Comparison of ENCODE assay signal across 10 cellular contexts in genomic region chr3:101803939-101804338, GRCh38. TPM values are rescaled to one million over a fixed set of nuclear protein-coding genes. Genes with fewer than 3 reads are reported as not detected.
DNase-seq lines count a peak whose midpoint lies in the region; ATAC-seq and TF ChIP-seq lines count a peak whose summit lies in the region.
"Had no signal": no experiment of that assay in that cellular context is flagged by ENCODE, and none has a peak within 500 bp of the region (broad histone marks: within the 10 kb centered on the region; RNA-seq: fewer than 3 reads in every experiment).

No MANE protein-coding gene starts in this region.

- TF ChIP-seq CTCF in CD14-positive monocyte (IDR thresholded peaks at IDR 0.05) (no peak), MCF 10A (IDR thresholded peaks at IDR 0.05; ENCODE audit: unreplicated experiment) (no peak)

- H3K27me3 Mint-ChIP-seq in T-helper 1 cell treated with Interleukin-12 subunit alpha and Interleukin-12 subunit beta and Interleukin-4 antibody, amounts not matched to agents 30 μg/mL and 1 μg/mL, for 36 hours (ENCODE audit: low read depth): no peaks in the 10 kb centered on the region
- no peaks in the 10 kb centered on the region for H3K27me3 Mint-ChIP-seq in CD14-positive monocyte (ENCODE audit: low read depth in 3 of 3)
- no peaks in the 10 kb centered on the region for H3K27me3 Mint-ChIP-seq in central memory CD8-positive, alpha-beta T cell
- no peaks in the 10 kb centered on the region for H3K27me3 Mint-ChIP-seq in MCF 10A (ENCODE audit: insufficient read depth, unreplicated experiment)

- peak overlapping the region; percentile 41 for H3K27ac Mint-ChIP-seq in T-helper 1 cell treated with Interleukin-12 subunit alpha and Interleukin-12 subunit beta and Interleukin-4 antibody, amounts not matched to agents 30 μg/mL and 1 μg/mL, for 36 hours
- H3K27ac Mint-ChIP-seq in CD14-positive monocyte: peak overlapping the region in 6 of 7 donors; percentile 32 to 85 (median 80)
- H3K27ac Mint-ChIP-seq in central memory CD8-positive, alpha-beta T cell (ENCODE audit: low read depth): peak overlapping the region; percentile 78
- H3K27ac Mint-ChIP-seq in MCF 10A (ENCODE audit: low read depth, unreplicated experiment): no peak overlapping the region

- no peak for ATAC-seq in central memory CD8-positive, alpha-beta T cell (replicated peaks; ENCODE audit: extremely low read depth, poor library complexity, severe bottlenecking)
- ATAC-seq in HG03520 (IDR thresholded peaks at IDR 0.05; ENCODE audit: unreplicated experiment): no peak

- BruUV-seq in MCF 10A (replicated peaks; lab: Mats Ljungman, UMichigan): no TSS peak

- no peaks in the 10 kb centered on the region for H3K9me3 Mint-ChIP-seq in T-helper 1 cell treated with Interleukin-12 subunit alpha and Interleukin-12 subunit beta and Interleukin-4 antibody, amounts not matched to agents 30 μg/mL and 1 μg/mL, for 36 hours
- H3K9me3 Mint-ChIP-seq in CD14-positive monocyte (no peaks in the 10 kb centered on the region), MCF 10A (ENCODE audit: unreplicated experiment) (no peaks in the 10 kb centered on the region)
- no peaks in the 10 kb centered on the region for H3K9me3 Mint-ChIP-seq in central memory CD8-positive, alpha-beta T cell

- H3K4me3 Mint-ChIP-seq in T-helper 1 cell treated with Interleukin-12 subunit alpha and Interleukin-12 subunit beta and Interleukin-4 antibody, amounts not matched to agents 30 μg/mL and 1 μg/mL, for 36 hours: peak overlapping the region; percentile 21
- H3K4me3 Mint-ChIP-seq in CD14-positive monocyte (no peak overlapping the region), MCF 10A (ENCODE audit: unreplicated experiment) (no peak overlapping the region)
- no peak overlapping the region for H3K4me3 Mint-ChIP-seq in central memory CD8-positive, alpha-beta T cell

- POLR2A ChIA-PET in MCF 10A (lab: Yijun Ruan, JAX): no interaction called here

- DNase-seq in T-helper 1 cell (no peak), CD14-positive monocyte (ENCODE audit: low spot score) (no peak), NCI-H69 (lab: John Stamatoyannopoulos, UW) (peak; percentile 2), MCF 10A (ENCODE audit: unreplicated experiment) (no peak), RPMI8226 (no peak)
- no peak for DNase-seq in central memory CD8-positive, alpha-beta T cell (ENCODE audit: low spot score in 2 of 2)
- DNase-seq: 8988T, NCI-H510A had no signal

- CTCF ChIA-PET in MCF 10A (lab: Yijun Ruan, JAX): interaction anchor here (0.7 to 21.4 kb wide), 13 partner anchors 8 to 422 kb away, joined by 3 to 795 read pairs (median 10); no protein-coding TSS in a partner anchor

- peaks cover 26% of the 10 kb centered on the region for H3K36me3 Mint-ChIP-seq in T-helper 1 cell treated with Interleukin-12 subunit alpha and Interleukin-12 subunit beta and Interleukin-4 antibody, amounts not matched to agents 30 μg/mL and 1 μg/mL, for 36 hours (ENCODE audit: low read depth)
- H3K36me3 Mint-ChIP-seq in CD14-positive monocyte (peaks cover 61 to 75% of the 10 kb centered on the region in 2 donors), MCF 10A (ENCODE audit: insufficient read depth, unreplicated experiment) (no peaks in the 10 kb centered on the region)
- H3K36me3 Mint-ChIP-seq in central memory CD8-positive, alpha-beta T cell (ENCODE audit: insufficient read depth): peaks cover 37% of the 10 kb centered on the region

- intact Hi-C loops in CD14-positive monocyte (cut with micrococcal nuclease): no loop called here
- intact Hi-C loops in MCF 10A (cut with micrococcal nuclease): loop anchor here (2.0 kb wide), 1 partner anchor 109 kb away; no protein-coding TSS in a partner anchor

- H3K4me1 Mint-ChIP-seq in T-helper 1 cell treated with Interleukin-12 subunit alpha and Interleukin-12 subunit beta and Interleukin-4 antibody, amounts not matched to agents 30 μg/mL and 1 μg/mL, for 36 hours (ENCODE audit: low read depth): peaks cover 27% of the 10 kb centered on the region
- H3K4me1 Mint-ChIP-seq in CD14-positive monocyte (peaks cover 5% of the 10 kb centered on the region), MCF 10A (ENCODE audit: insufficient read depth, unreplicated experiment) (peaks cover 2% of the 10 kb centered on the region)
- H3K4me1 Mint-ChIP-seq in central memory CD8-positive, alpha-beta T cell: peaks cover 17% of the 10 kb centered on the region

RNA-seq across cellular contexts. Expression of gene NXPE3, which starts 24.9 kb away (rescaled TPM):
- polyA plus RNA-seq in CD14-positive monocyte: 10 to 100 TPM; 19.8 to 35.8 TPM
- 3.9 and 7.2 TPM in 2 replicates for total RNA-seq in MCF 10A (2022)

RNA-seq across cellular contexts. Expression of gene NFKBIZ, which starts 45.4 kb away (rescaled TPM):
- polyA plus RNA-seq in CD14-positive monocyte: 10 to 100 TPM; 71.0 to 84.9 TPM
- 48.9 and 58.8 TPM in 2 replicates for total RNA-seq in MCF 10A (2022)
